ENCODE assay signal across 28 cellular contexts in the genomic region with DNA sequence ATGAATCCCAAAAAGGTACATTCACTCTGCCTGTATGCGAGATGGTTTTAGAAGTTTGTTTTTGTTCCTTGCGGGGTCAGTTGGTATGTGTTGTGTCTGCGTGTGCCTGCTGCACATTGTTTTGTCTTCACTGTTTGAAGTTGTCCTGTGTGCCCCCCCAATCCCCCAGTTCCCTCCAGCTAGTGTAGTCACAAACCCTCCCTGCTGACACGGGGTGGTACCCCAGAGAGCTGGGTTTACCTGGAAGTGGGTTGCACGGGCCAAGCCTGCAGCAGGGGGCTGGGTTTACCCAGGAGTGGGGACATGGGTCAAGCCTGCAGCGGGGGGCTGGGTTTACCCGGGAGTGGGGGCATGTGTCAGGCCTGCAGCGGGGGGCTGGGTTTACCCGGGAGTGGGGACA.
"Had no signal": no experiment of that assay in that cellular context is flagged by ENCODE, and none has a peak within 500 bp of the region (broad histone marks: within the 10 kb centered on the region; RNA-seq: fewer than 3 reads in every experiment).

No MANE protein-coding gene starts in this region.

- H3K27me3 ChIP-seq: adrenal gland, cardiac muscle cell, Peyer's patch, SJSA1 had no signal

- DNase-seq: activated B cell treated with CpG ODN at 0.5 μM for 24 hours; activated CD4-positive, alpha-beta T cell treated with anti-CD3 and anti-CD28 coated beads for 4 hours; activated CD4-positive, alpha-beta T cell treated with anti-CD3 and anti-CD28 coated beads, Interleukin-2, amount 50 U/mL, for 1 hour; activated CD4-positive, CD25-positive, alpha-beta regulatory T cell treated with anti-CD3 and anti-CD28 coated beads, Interleukin-2, amount 50 U/mL, for 72 hours; activated CD8-positive, alpha-beta memory T cell treated with anti-CD3 and anti-CD28 coated beads, Interleukin-2, amount 50 U/mL, for 4 hours; activated gamma-delta T cell treated with Interleukin-2 at 50 U/mL for 16 hours; activated T-cell treated with anti-CD3 and anti-CD28 coated beads for 4 hours; activated T-cell treated with anti-CD3 and anti-CD28 coated beads, Interleukin-2, amount 50 U/mL, for 4 hours; adrenal gland; Karpas-422; MM.1S; NCI-H1092; NCI-H1436 treated with DMSO at 0.1 percent for 48 hours; NCI-H1694 treated with DMSO at 0.1 percent for 48 hours; NCI-H2029; NCI-H2171; NCI-H510A; NCI-H526; NCI-H748 treated with DMSO at 0.1 percent for 48 hours; NK-92 treated with Interleukin-12 subunit alpha and Interleukin-12 subunit beta, amount 100 ng/mL, for 24 hours; Peyer's patch; RPMI8226; SHP77 treated with DMSO at 0.1 percent for 48 hours; SK-N-SH had no signal

- H3K9ac ChIP-seq: SK-N-SH had no signal

- H3K4me2 ChIP-seq: SK-N-SH had no signal

- H3K9me3 ChIP-seq: adrenal gland, Peyer's patch, SJSA1, SK-N-SH had no signal

- H3K4me3 ChIP-seq: adrenal gland, cardiac muscle cell, Peyer's patch, SJSA1 had no signal

- H3K27ac ChIP-seq: adrenal gland, cardiac muscle cell, Peyer's patch, SJSA1 had no signal

- H3K4me1 ChIP-seq: adrenal gland, Peyer's patch had no signal

- FAIRE-seq: TTC549 had no signal

- ATAC-seq: activated naive CD4-positive, alpha-beta T cell treated with anti-CD3 and anti-CD28 coated beads, Interleukin-2, amount 50 U/mL, for 72 hours; activated T-cell treated with anti-CD3 and anti-CD28 coated beads, Interleukin-2, amount 50 U/mL, for 4 hours had no signal
